Comparison of ENCODE assay signal across 11 cellular contexts in the genomic region with DNA sequence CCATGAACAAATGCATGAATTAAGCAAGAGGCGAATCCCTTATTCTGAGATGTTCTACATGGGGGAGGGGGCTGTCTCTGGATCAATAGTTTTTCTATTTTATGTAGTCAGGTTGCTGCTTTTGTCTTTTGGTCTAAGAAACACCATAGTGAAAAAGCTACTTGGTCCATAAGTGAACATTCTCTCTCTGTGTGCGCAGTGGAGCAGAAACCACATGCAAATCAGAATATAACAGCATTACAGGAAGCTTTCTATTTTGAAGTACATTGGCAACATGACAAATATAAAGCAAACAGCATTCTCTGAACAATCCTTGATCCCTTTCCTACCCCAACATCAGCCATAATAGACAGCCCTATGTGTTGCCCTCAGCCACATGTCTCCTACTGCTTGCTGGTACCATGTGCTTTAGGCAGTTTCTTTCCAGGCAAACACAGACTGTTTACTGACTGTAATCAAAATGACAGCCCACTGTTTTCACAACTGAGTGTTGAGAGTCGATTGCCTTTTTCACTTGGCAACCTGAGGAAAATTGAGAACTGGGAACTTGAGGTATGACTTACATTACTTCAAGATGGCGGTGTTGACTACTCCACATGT. TPM values are rescaled to one million over a fixed set of nuclear protein-coding genes. Genes with fewer than 3 reads are reported as not detected.
DNase-seq lines count a peak whose midpoint lies in the region; ATAC-seq and TF ChIP-seq lines count a peak whose summit lies in the region.
"Had no signal": no experiment of that assay in that cellular context is flagged by ENCODE, and none has a peak within 500 bp of the region (broad histone marks: within the 10 kb centered on the region; RNA-seq: fewer than 3 reads in every experiment).

No MANE protein-coding gene starts in this region.

- peak; percentile 97 for ATAC-seq in GM21367 (IDR thresholded peaks at IDR 0.05; ENCODE audit: unreplicated experiment)
- ATAC-seq in HG03103 (IDR thresholded peaks at IDR 0.05; ENCODE audit: low read depth, unreplicated experiment) = peak; percentile 94
- no peak for ATAC-seq in esophagus mucosa

- TF ChIP-seq CTCF in GM12865 (IDR thresholded peaks at IDR 0.05; ENCODE audit: insufficient read depth, low read depth, low read length, missing control alignments) = no peak

- DNase-seq in GM12865 (ENCODE audit: low read depth) (peak; percentile 89), NCI-H2107 treated with DMSO at 0.1 percent for 48 hours (lab: John Stamatoyannopoulos, UW; ENCODE audit: unreplicated experiment) (peak; percentile 97), epidermal melanocyte (ENCODE audit: insufficient read length, low spot score) (no peak), nucleus accumbens (lab: John Stamatoyannopoulos, UW) (no peak)
- no peak for DNase-seq in stimulated activated CD4-positive, alpha-beta T cell treated with anti-CD3 and anti-CD28 coated beads, Interleukin-4, amount 100 ng/mL, for 24 hours
- DNase-seq: activated CD4-positive, alpha-beta memory T cell treated with anti-CD3 and anti-CD28 coated beads for 36 hours; CD8-positive, alpha-beta memory T cell; OCI-M1 had no signal

- H3K4me3 ChIP-seq in GM12865 (ENCODE audit: low read depth, low read length) = no peak overlapping the region; the same call in 1 of the 2 replicates

RNA-seq across cellular contexts. Expression of a gene that starts 10.6 kb away (rescaled TPM):
- total RNA-seq in esophagus mucosa = 0.28 TPM
- total RNA-seq: activated CD4-positive, alpha-beta memory T cell treated with anti-CD3 and anti-CD28 coated beads for 36 hours; CD8-positive, alpha-beta memory T cell had no signal

RNA-seq across cellular contexts. Expression of a gene that starts 45.9 kb away (rescaled TPM):
- 0.04 TPM for total RNA-seq in esophagus mucosa
- total RNA-seq: activated CD4-positive, alpha-beta memory T cell treated with anti-CD3 and anti-CD28 coated beads for 36 hours; CD8-positive, alpha-beta memory T cell had no signal

Comparison
In these comparisons a context has a peak if more than half of its experiments do, and no peak if none do; other contexts are left out.
1. DNase-seq: peak in GM12865 (single experiment) and NCI-H2107 treated with DMSO at 0.1 percent for 48 hours (single experiment); none in stimulated activated CD4-positive, alpha-beta T cell treated with anti-CD3 and anti-CD28 coated beads, Interleukin-4, amount 100 ng/mL, for 24 hours (single experiment), epidermal melanocyte (single experiment) and nucleus accumbens (0 of 56).